ENCODE assay signal across 8 cellular contexts in the genomic region with DNA sequence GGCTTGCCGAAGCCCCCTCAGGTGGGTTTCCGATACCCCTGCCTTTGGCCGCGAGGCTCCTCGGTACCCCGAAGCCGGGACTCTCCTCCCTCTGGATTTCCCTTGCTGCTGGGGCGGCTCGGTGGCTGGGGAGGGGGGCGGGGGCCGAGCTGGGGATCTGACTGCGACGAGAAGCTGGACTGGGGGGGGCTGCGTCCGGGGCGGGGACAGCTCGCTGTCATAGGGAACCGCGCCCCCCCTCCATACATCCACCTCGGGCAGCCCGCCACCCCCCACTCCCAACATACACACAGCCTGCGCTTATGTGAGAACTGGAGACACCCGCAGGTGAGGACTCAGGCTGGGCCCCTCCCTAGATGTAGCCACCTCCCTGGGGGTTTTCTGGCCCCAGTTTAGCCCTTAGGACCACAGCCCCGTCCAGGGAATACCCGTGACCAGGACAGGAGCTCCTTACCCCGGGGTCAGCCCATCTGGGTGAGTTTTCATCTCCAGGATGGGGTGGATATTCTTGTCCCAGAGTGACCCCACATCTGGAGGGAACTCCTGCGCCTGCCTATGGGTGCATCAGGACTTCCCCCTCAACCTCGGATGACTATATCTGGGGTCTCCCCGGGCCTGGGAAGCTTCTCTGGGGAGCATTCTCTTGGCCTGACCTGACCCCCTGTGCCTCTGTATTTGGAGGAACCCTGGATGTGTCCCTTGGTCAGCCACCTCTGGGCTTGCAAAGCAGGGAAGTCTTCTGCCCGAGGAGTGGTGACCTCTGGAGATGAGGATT. TPM values are rescaled to one million over a fixed set of nuclear protein-coding genes. Genes with fewer than 3 reads are reported as not detected.
DNase-seq lines count a peak whose midpoint lies in the region; ATAC-seq and TF ChIP-seq lines count a peak whose summit lies in the region.

No MANE protein-coding gene starts in this region.

- no peak overlapping the region for H4K8ac ChIP-seq in mesenchymal stem cell (ENCODE audit: low read length)

- no peak overlapping the region for H2AFZ ChIP-seq in mesenchymal stem cell (ENCODE audit: low read depth, low read length)

- H3K27me3 ChIP-seq in ascending aorta, result no peaks in the 10 kb centered on the region
- H3K27me3 ChIP-seq in mesenchymal stem cell (ENCODE audit: control insufficient read depth in 1 of 2, insufficient read depth in 1 of 2, low read length in 2 of 2), result peaks cover 17 to 25% of the 10 kb centered on the region in 2 experiments
- H3K27me3 ChIP-seq in vagina, result no peaks in the 10 kb centered on the region

- no peak overlapping the region for H2AK5ac ChIP-seq in mesenchymal stem cell (ENCODE audit: low read length, severe bottlenecking)

- H3K36me3 ChIP-seq in ascending aorta (no peaks in the 10 kb centered on the region), mesenchymal stem cell (ENCODE audit: control insufficient read depth in 1 of 2, insufficient read depth in 2 of 2, low read depth in 1 of 2, low read length in 2 of 2) (peaks cover 0 to 15% of the 10 kb centered on the region in 2 experiments), vagina (no peaks in the 10 kb centered on the region)

- ATAC-seq in natural killer cell, result no peak
- no peak for ATAC-seq in natural killer cell treated with Interleukin-12 subunit alpha and Interleukin-12 subunit beta and Interleukin-15 and Interleukin-18, amount 100 ng/mL, for 72 hours
- no peak for ATAC-seq in HG03571 (IDR thresholded peaks at IDR 0.05; ENCODE audit: unreplicated experiment)

- H3K4me3 ChIP-seq in ascending aorta (peak overlapping the region; percentile 56 to 73), mesenchymal stem cell (ENCODE audit: insufficient read depth in 1 of 2, low read depth in 1 of 2, low read length in 2 of 2) (peak overlapping the region; percentile 63 to 91), vagina (peak overlapping the region; percentile 59 to 61)

- no peak overlapping the region for H2BK12ac ChIP-seq in mesenchymal stem cell (ENCODE audit: low read length in 2 of 2)

- no peak overlapping the region for H2BK5ac ChIP-seq in mesenchymal stem cell (ENCODE audit: low read depth, low read length, poor library complexity, severe bottlenecking)

- no peak for TF ChIP-seq CTCF in natural killer cell (IDR thresholded peaks at IDR 0.05)
- no peak for TF ChIP-seq CTCF in ascending aorta (IDR thresholded peaks at IDR 0.05)
- TF ChIP-seq CTCF in vagina (IDR thresholded peaks at IDR 0.05), result no peak

- H3K4me1 ChIP-seq in ascending aorta (peaks cover 2 to 5% of the 10 kb centered on the region in 2 donors), mesenchymal stem cell (ENCODE audit: control insufficient read depth, insufficient read depth, low read depth, low read length) (peaks cover 27% of the 10 kb centered on the region), vagina (peaks cover 23% of the 10 kb centered on the region)

- H3K23ac ChIP-seq in mesenchymal stem cell (ENCODE audit: low read length in 2 of 2), result no peak overlapping the region

- H2BK120ac ChIP-seq in mesenchymal stem cell (ENCODE audit: low read depth, low read length), result no peak overlapping the region

- intact Hi-C loops in natural killer cell (cut with micrococcal nuclease), result loop anchor here (5.0 kb wide), 1 partner anchor 191 kb away; no protein-coding TSS in a partner anchor
- intact Hi-C loops in ascending aorta (cut with DNase I), result loop anchor here (2.0 to 5.0 kb wide), 3 partner anchors 91 to 281 kb away; no protein-coding TSS in a partner anchor
- intact Hi-C loops in vagina (cut with DNase I), result loop anchor here (10.0 kb wide), 1 partner anchor 83 kb away; a partner anchor contains a TSS

- H3K9me3 ChIP-seq in ascending aorta (no peaks in the 10 kb centered on the region), mesenchymal stem cell (ENCODE audit: control insufficient read depth, low read length) (no peaks in the 10 kb centered on the region), vagina (no peaks in the 10 kb centered on the region)

- H3K79me1 ChIP-seq in mesenchymal stem cell (replicated peaks; ENCODE audit: low read length, poor library complexity, severe bottlenecking), result no peaks in the 10 kb centered on the region

- no peak for TF ChIP-seq POLR2A in vagina (IDR thresholded peaks at IDR 0.05)

- no peaks in the 10 kb centered on the region for H3K36me3 Mint-ChIP-seq in natural killer cell
- no peaks in the 10 kb centered on the region for H3K36me3 Mint-ChIP-seq in natural killer cell treated with Interleukin-12 subunit alpha and Interleukin-12 subunit beta and Interleukin-15 and Interleukin-18, amount 100 ng/mL, for 72 hours

- H3K18ac ChIP-seq in mesenchymal stem cell (ENCODE audit: low read depth in 1 of 2, low read length in 2 of 2), result no peak overlapping the region

- H3K9me3 Mint-ChIP-seq in natural killer cell, result no peaks in the 10 kb centered on the region
- no peaks in the 10 kb centered on the region for H3K9me3 Mint-ChIP-seq in natural killer cell treated with Interleukin-12 subunit alpha and Interleukin-12 subunit beta and Interleukin-15 and Interleukin-18, amount 100 ng/mL, for 72 hours

- H3K9ac ChIP-seq in mesenchymal stem cell (ENCODE audit: low read length), result peak overlapping the region; percentile 82

- H3K4me2 ChIP-seq in mesenchymal stem cell (ENCODE audit: low read length, poor library complexity, severe bottlenecking), result peak overlapping the region; percentile 94

- no peak overlapping the region for H3K14ac ChIP-seq in mesenchymal stem cell (ENCODE audit: low read length in 2 of 2)

- DNase-seq in natural killer cell (no peak), ascending aorta (ENCODE audit: low spot score in 2 of 2) (no peak), mesenchymal stem cell (no peak), vagina (ENCODE audit: extremely low spot score in 2 of 2) (no peak), mesenteric fat pad (ENCODE audit: low spot score) (no peak), iPS-NIHi7 (ENCODE audit: extremely low spot score) (no peak)
- no peak for DNase-seq in natural killer cell treated with Interleukin-12 subunit alpha and Interleukin-12 subunit beta and Interleukin-15 and Interleukin-18, amount 100 ng/mL, for 72 hours (ENCODE audit: low spot score)

- no peak overlapping the region for H2BK15ac ChIP-seq in mesenchymal stem cell (ENCODE audit: low read depth, poor library complexity, severe bottlenecking)

- H3K4ac ChIP-seq in mesenchymal stem cell (ENCODE audit: low read depth in 1 of 2, low read length in 2 of 2), result no peak overlapping the region

- 23% methylated on average over 20 of the region's 30 CpGs for WGBS in mesenchymal stem cell

- H3K27ac ChIP-seq in ascending aorta, result no peak overlapping the region
- H3K27ac ChIP-seq in mesenchymal stem cell (ENCODE audit: low read length, poor library complexity, severe bottlenecking), result no peak overlapping the region
- peak overlapping the region; percentile 56 for H3K27ac ChIP-seq in vagina

- no peak overlapping the region for H3K27ac Mint-ChIP-seq in natural killer cell
- no peak overlapping the region for H3K27ac Mint-ChIP-seq in natural killer cell treated with Interleukin-12 subunit alpha and Interleukin-12 subunit beta and Interleukin-15 and Interleukin-18, amount 100 ng/mL, for 72 hours

- peaks cover 50 to 55% of the 10 kb centered on the region in 2 donors for H3K27me3 Mint-ChIP-seq in natural killer cell (ENCODE audit: low read depth in 2 of 2)
- H3K27me3 Mint-ChIP-seq in natural killer cell treated with Interleukin-12 subunit alpha and Interleukin-12 subunit beta and Interleukin-15 and Interleukin-18, amount 100 ng/mL, for 72 hours, result peaks cover 35 to 42% of the 10 kb centered on the region in 2 donors

- peak overlapping the region; percentile 42 for H3K4me3 Mint-ChIP-seq in natural killer cell
- H3K4me3 Mint-ChIP-seq in natural killer cell treated with Interleukin-12 subunit alpha and Interleukin-12 subunit beta and Interleukin-15 and Interleukin-18, amount 100 ng/mL, for 72 hours, result no peak overlapping the region

- no peak overlapping the region for H4K91ac ChIP-seq in mesenchymal stem cell (ENCODE audit: low read length)

- peaks cover 24% of the 10 kb centered on the region in 2 donors for H3K4me1 Mint-ChIP-seq in natural killer cell
- H3K4me1 Mint-ChIP-seq in natural killer cell treated with Interleukin-12 subunit alpha and Interleukin-12 subunit beta and Interleukin-15 and Interleukin-18, amount 100 ng/mL, for 72 hours (ENCODE audit: low read depth in 2 of 2), result peaks cover 22 to 23% of the 10 kb centered on the region in 2 donors

RNA-seq across cellular contexts. Expression of a gene that starts 0.7 kb away (rescaled TPM):
- total RNA-seq in natural killer cell (under 1 TPM in 1 of 3 donors, not detected in 2; 0.21 TPM), ascending aorta (not detected), vagina (2.9 TPM), mesenteric fat pad (0.71 TPM)
- total RNA-seq in natural killer cell treated with Interleukin-12 subunit alpha and Interleukin-12 subunit beta and Interleukin-15 and Interleukin-18, amount 100 ng/mL, for 72 hours, result under 1 TPM in 1 of 2 donors, not detected in 1; 0.17 TPM
- 6.4 TPM for polyA plus RNA-seq in mesenchymal stem cell (2013, experiment 1 of 2)
- 6.0 TPM for polyA plus RNA-seq in mesenchymal stem cell (2013, experiment 2 of 2)

RNA-seq across cellular contexts. Expression of a gene that starts 27.1 kb away (rescaled TPM):
- total RNA-seq in natural killer cell (10 to 100 TPM; 81.3 to 97.0 (median 88.6) TPM), ascending aorta (277 TPM), vagina (42.2 TPM), mesenteric fat pad (63.1 TPM)
- total RNA-seq in natural killer cell treated with Interleukin-12 subunit alpha and Interleukin-12 subunit beta and Interleukin-15 and Interleukin-18, amount 100 ng/mL, for 72 hours, result 100 to 1,000 TPM in 1 of 2 donors, 10 to 100 TPM in 1; 69.5 to 112 TPM
- 38.9 TPM for polyA plus RNA-seq in mesenchymal stem cell (2013, experiment 1 of 2)
- polyA plus RNA-seq in mesenchymal stem cell (2013, experiment 2 of 2), result 37.6 TPM

RNA-seq across cellular contexts. Expression of a gene that starts 32.8 kb away (rescaled TPM):
- total RNA-seq in natural killer cell, result 10 to 100 TPM in 1 of 3 donors, 1 to 10 TPM in 2; 6.1 to 11.6 (median 8.7) TPM
- 100 to 1,000 TPM in 1 of 2 donors, 10 to 100 TPM in 1; 72.2 to 107 TPM for total RNA-seq in natural killer cell treated with Interleukin-12 subunit alpha and Interleukin-12 subunit beta and Interleukin-15 and Interleukin-18, amount 100 ng/mL, for 72 hours
- total RNA-seq in ascending aorta, result 5.1 TPM
- polyA plus RNA-seq in mesenchymal stem cell (2013, experiment 1 of 2), result 12.0 TPM
- 13.2 TPM for polyA plus RNA-seq in mesenchymal stem cell (2013, experiment 2 of 2)
- total RNA-seq in vagina, result 19.2 TPM
- total RNA-seq in mesenteric fat pad, result 9.4 TPM

RNA-seq across cellular contexts. Expression of a gene that starts 45.7 kb away (rescaled TPM):
- total RNA-seq in natural killer cell (under 1 TPM in 1 of 3 donors, not detected in 2; 0.65 TPM), ascending aorta (12.2 TPM), vagina (65.3 TPM), mesenteric fat pad (1,023 TPM)
- total RNA-seq in natural killer cell treated with Interleukin-12 subunit alpha and Interleukin-12 subunit beta and Interleukin-15 and Interleukin-18, amount 100 ng/mL, for 72 hours, result under 1 TPM; 0.36 TPM
- not detected for polyA plus RNA-seq in mesenchymal stem cell (2013, experiment 1 of 2)
- polyA plus RNA-seq in mesenchymal stem cell (2013, experiment 2 of 2), result not detected

RNA-seq across cellular contexts. Expression of a gene that starts 54.0 kb away (rescaled TPM):
- 10 to 100 TPM; 32.8 to 42.6 (median 36.7) TPM for total RNA-seq in natural killer cell
- 10 to 100 TPM; 39.9 to 51.2 TPM for total RNA-seq in natural killer cell treated with Interleukin-12 subunit alpha and Interleukin-12 subunit beta and Interleukin-15 and Interleukin-18, amount 100 ng/mL, for 72 hours
- 19.8 TPM for total RNA-seq in ascending aorta
- 143 TPM for polyA plus RNA-seq in mesenchymal stem cell (2013, experiment 1 of 2)
- 147 TPM for polyA plus RNA-seq in mesenchymal stem cell (2013, experiment 2 of 2)
- total RNA-seq in vagina, result 74.4 TPM
- total RNA-seq in mesenteric fat pad, result 92.0 TPM
